ENCODE assay signal across 10 cellular contexts in the genomic region with DNA sequence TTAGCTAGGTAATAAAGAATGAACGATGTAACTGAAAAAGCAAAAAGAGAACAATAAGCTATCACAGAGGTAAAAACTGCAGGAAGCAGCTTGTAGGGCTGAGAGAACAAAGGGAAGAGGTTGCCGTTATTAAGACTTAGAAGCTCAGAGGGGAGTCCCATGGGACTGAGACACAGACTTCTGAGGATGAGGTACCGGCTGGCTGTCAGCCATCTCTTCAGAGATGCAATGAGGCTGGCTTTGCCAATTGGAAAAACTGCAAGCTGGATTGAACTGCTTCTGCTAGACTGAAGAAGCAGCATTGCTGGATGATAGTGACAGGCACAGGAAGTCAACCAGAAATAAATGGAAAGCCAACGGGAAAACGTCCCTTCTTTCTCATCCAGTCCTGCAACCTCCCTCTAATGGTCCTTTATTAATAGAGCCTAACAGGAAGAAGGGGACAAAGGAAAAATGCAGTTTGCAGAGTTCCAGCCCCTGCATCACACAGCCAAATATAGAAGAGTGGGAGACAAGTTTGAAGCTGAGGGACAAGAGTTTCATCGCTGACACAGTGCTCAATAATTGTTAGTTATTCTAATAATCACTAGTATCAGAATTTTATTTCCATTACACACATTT. TPM values are rescaled to one million over a fixed set of nuclear protein-coding genes. Genes with fewer than 3 reads are reported as not detected.
DNase-seq lines count a peak whose midpoint lies in the region; ATAC-seq and TF ChIP-seq lines count a peak whose summit lies in the region.
"Had no signal": no experiment of that assay in that cellular context is flagged by ENCODE, and none has a peak within 500 bp of the region (broad histone marks: within the 10 kb centered on the region; RNA-seq: fewer than 3 reads in every experiment).

No MANE protein-coding gene starts in this region.

- in situ Hi-C loops in astrocyte of the spinal cord (cut with HindIII; ENCODE audit: low sequenced_read_pairs): no loop called here

- H3K36me3 ChIP-seq in neuronal stem cell (replicated peaks in 1 of 2; ENCODE audit: control insufficient read depth in 2 of 2, insufficient read depth in 2 of 2, low read length in 2 of 2) (no peaks in the 10 kb centered on the region), psoas muscle (ENCODE audit: insufficient read depth in 1 of 2, low read depth in 1 of 2) (no peaks in the 10 kb centered on the region)

- H3K4ac ChIP-seq in neuronal stem cell (ENCODE audit: low read length): no peak overlapping the region

- WGBS in neuronal stem cell (ENCODE audit: extremely low coverage in 2 of 2, insufficient read length in 2 of 2, insufficient replicate concordance in 1 of 2), 2 donors: no CpG with 5 or more reads among the region's 6 CpGs
- WGBS in psoas muscle, 3 donors: 13 to 22% (median 20%) methylated on average over 6 of the region's 6 CpGs

- H2BK120ac ChIP-seq in neuronal stem cell (ENCODE audit: low read depth, low read length): no peak overlapping the region

- H3K27me3 ChIP-seq in neuronal stem cell (ENCODE audit: control insufficient read depth in 3 of 3, insufficient read depth in 3 of 3, low read depth in 1 of 3, low read length in 3 of 3) (no peaks in the 10 kb centered on the region), psoas muscle (ENCODE audit: insufficient read depth in 3 of 3, low read length in 2 of 3) (no peaks in the 10 kb centered on the region)

- H3K27ac ChIP-seq in neuronal stem cell (replicated peaks; ENCODE audit: low read length) (no peak overlapping the region), psoas muscle (no peak overlapping the region)

- H4K91ac ChIP-seq in neuronal stem cell (ENCODE audit: low read depth, low read length, poor library complexity): no peak overlapping the region

- H3K79me1 ChIP-seq in neuronal stem cell (ENCODE audit: low read depth, low read length): no peaks in the 10 kb centered on the region

- H2BK15ac ChIP-seq in neuronal stem cell (ENCODE audit: low read length): no peak overlapping the region

- H3K4me1 ChIP-seq in neuronal stem cell (ENCODE audit: control insufficient read depth in 2 of 2, insufficient read depth in 1 of 2, low read depth in 1 of 2, low read length in 2 of 2) (peaks cover 0 to 9% of the 10 kb centered on the region in 2 donors), psoas muscle (peaks cover 14% of the 10 kb centered on the region)

- DNase-seq in ELF-1 (ENCODE audit: low read depth, low spot score): peak; percentile 17
- peak; percentile 45 for DNase-seq in NCI-H2107 (lab: John Stamatoyannopoulos, UW)
- DNase-seq in astrocyte of the spinal cord (ENCODE audit: low read depth, low spot score): peak; percentile 37
- DNase-seq in neuronal stem cell (ENCODE audit: low spot score): no peak
- DNase-seq in activated CD4-positive, CD25-positive, alpha-beta regulatory T cell (lab: John Stamatoyannopoulos, UW): no peak
- no peak for DNase-seq in NCI-H510A treated with DMSO at 0.1 percent for 48 hours (lab: John Stamatoyannopoulos, UW)
- no peak for DNase-seq in psoas muscle
- DNase-seq: NCI-H510A had no signal

- H3K4me3 ChIP-seq in astrocyte of the spinal cord (ENCODE audit: low read depth, low read length) (no peak overlapping the region), neuronal stem cell (ENCODE audit: low read length in 2 of 2) (no peak overlapping the region), psoas muscle (no peak overlapping the region)

- TF ChIP-seq CTCF in astrocyte of the spinal cord (IDR thresholded peaks at IDR 0.05; ENCODE audit: low read depth, low read length): no peak
- TF ChIP-seq CTCF in psoas muscle (IDR thresholded peaks at IDR 0.05): no peak

- H3K14ac ChIP-seq in neuronal stem cell (ENCODE audit: low read length): no peak overlapping the region

- no peak overlapping the region for H2BK12ac ChIP-seq in neuronal stem cell (ENCODE audit: low read length)

- no peak overlapping the region for H3K4me2 ChIP-seq in neuronal stem cell (ENCODE audit: insufficient read depth, low read length, poor library complexity, severe bottlenecking)

- H2AK5ac ChIP-seq in neuronal stem cell (ENCODE audit: low read depth, low read length): no peak overlapping the region

- H4K8ac ChIP-seq in neuronal stem cell (ENCODE audit: low read depth, low read length): no peak overlapping the region

- no peak for ATAC-seq in psoas muscle
- no peak for ATAC-seq in GM21576 (IDR thresholded peaks at IDR 0.05; ENCODE audit: unreplicated experiment)
- ATAC-seq: stimulated activated effector memory CD8-positive, alpha-beta T cell treated with anti-CD3 and anti-CD28 coated beads, Interleukin-12 subunit alpha, Interleukin-12 subunit beta, amount 100 ng/mL, for 72 hours had no signal

- H3K9ac ChIP-seq in neuronal stem cell (ENCODE audit: low read depth, low read length, poor library complexity): no peak overlapping the region

- H2AFZ ChIP-seq in neuronal stem cell (ENCODE audit: low read length): peak overlapping the region; percentile 73

- peaks cover 0 to 2% of the 10 kb centered on the region in 2 donors for H3K9me3 ChIP-seq in neuronal stem cell (replicated peaks in 1 of 2; ENCODE audit: control insufficient read depth in 2 of 2, insufficient read depth in 1 of 2, low read depth in 1 of 2, low read length in 2 of 2)
- H3K9me3 ChIP-seq in psoas muscle: no peaks in the 10 kb centered on the region

- H3K23ac ChIP-seq in neuronal stem cell (ENCODE audit: low read depth, low read length, poor library complexity): no peak overlapping the region

- no peak overlapping the region for H2BK5ac ChIP-seq in neuronal stem cell (ENCODE audit: low read length)

- no peak overlapping the region for H3K18ac ChIP-seq in neuronal stem cell (ENCODE audit: low read length)

- intact Hi-C loops in psoas muscle (cut with DNase I): no loop called here

RNA-seq across cellular contexts. Expression of a gene that starts 21.1 kb away (rescaled TPM):
- polyA plus RNA-seq in neuronal stem cell (2013, experiment 1 of 2): 0.14 TPM
- 0.15 TPM for polyA plus RNA-seq in neuronal stem cell (2013, experiment 2 of 2)
- 1 to 10 TPM in 1 of 4 donors, under 1 TPM in 3; 0.42 to 1.3 (median 0.51) TPM for total RNA-seq in psoas muscle
- under 1 TPM; 0.12 to 0.22 (median 0.13) TPM for polyA plus RNA-seq in psoas muscle

RNA-seq across cellular contexts. Expression of a gene that starts 58.8 kb away (rescaled TPM):
- 24.1 TPM for polyA plus RNA-seq in neuronal stem cell (2013, experiment 1 of 2)
- polyA plus RNA-seq in neuronal stem cell (2013, experiment 2 of 2): 25.1 TPM
- 100 to 1,000 TPM in 2 of 4 donors, 10 to 100 TPM in 2; 77.8 to 162 (median 123) TPM for total RNA-seq in psoas muscle
- polyA plus RNA-seq in psoas muscle: 10 to 100 TPM in 2 of 3 donors, 1 to 10 TPM in 1; 3.3 to 52.8 (median 25.7) TPM

Comparison
In these comparisons a context has a peak if more than half of its experiments do, and no peak if none do; other contexts are left out.
1. DNase-seq: peak in ELF-1 (single experiment), NCI-H2107 (single experiment) and astrocyte of the spinal cord (single experiment); none in neuronal stem cell (single experiment), activated CD4-positive, CD25-positive, alpha-beta regulatory T cell (0 of 4), NCI-H510A treated with DMSO at 0.1 percent for 48 hours (single experiment) and psoas muscle (0 of 2).